Comparison of ENCODE assay signal across 21 cellular contexts in genomic region chr15:39645138-39645975, GRCh38.
DNase-seq lines count a peak whose midpoint lies in the region; ATAC-seq and TF ChIP-seq lines count a peak whose summit lies in the region.
"Had no signal": no experiment of that assay in that cellular context is flagged by ENCODE, and none has a peak within 500 bp of the region (broad histone marks: within the 10 kb centered on the region; RNA-seq: fewer than 3 reads in every experiment).

No MANE protein-coding gene starts in this region.

- H3K27ac Mint-ChIP-seq in T-helper 2 cell treated with Interferon-gamma antibody and Interleukin-4, amounts not matched to agents 5 μg/mL and 100 μg/mL, for 36 hours: no peak overlapping the region
- H3K27ac Mint-ChIP-seq: B cell; CD4-positive, CD25-positive, alpha-beta regulatory T cell had no signal

- TF ChIP-seq POLR2A in heart left ventricle (IDR thresholded peaks at IDR 0.05): no peak
- TF ChIP-seq POLR2A in GM18505 (IDR thresholded peaks at IDR 0.05; ENCODE audit: borderline replicate concordance, extremely low read depth, insufficient read depth, insufficient read length): no peak

- TF ChIP-seq CTCF in heart left ventricle (IDR thresholded peaks at IDR 0.05): no peak

- no peaks in the 10 kb centered on the region for H3K36me3 ChIP-seq in heart left ventricle
- no peaks in the 10 kb centered on the region for H3K36me3 ChIP-seq in aorta (ENCODE audit: control insufficient read depth in 1 of 2, insufficient read depth in 2 of 2, low read length in 1 of 2)

- intact Hi-C loops in heart left ventricle (cut with DNase I) (no loop called here), aorta (cut with DNase I) (no loop called here)

- H3K4me1 ChIP-seq in heart left ventricle (peaks cover 0 to 33% (median 14%) of the 10 kb centered on the region in 12 donors), aorta (ENCODE audit: control insufficient read depth in 1 of 2, insufficient read depth in 2 of 2, low read length in 2 of 2) (peaks cover 2 to 5% of the 10 kb centered on the region in 2 donors)
- H3K4me1 ChIP-seq: Caco-2 had no signal

- no peaks in the 10 kb centered on the region for H3K9me3 Mint-ChIP-seq in T-helper 2 cell treated with Interferon-gamma antibody and Interleukin-4, amounts not matched to agents 5 μg/mL and 100 μg/mL, for 36 hours
- H3K9me3 Mint-ChIP-seq: CD4-positive, CD25-positive, alpha-beta regulatory T cell had no signal

- ATAC-seq in heart left ventricle: peak; percentile 73 to 81 (median 76)
- ATAC-seq in aorta (ENCODE audit: low FRiP score): peak; percentile 29
- no peak for ATAC-seq in GM18505 (IDR thresholded peaks at IDR 0.05; ENCODE audit: unreplicated experiment)
- ATAC-seq: HCT116 had no signal

- DNase-seq in NCI-H2227 (lab: John Stamatoyannopoulos, UW; ENCODE audit: unreplicated experiment) (peak; percentile 11), NCI-H2227 treated with DMSO at 0.1 percent for 48 hours (lab: John Stamatoyannopoulos, UW) (no peak), heart left ventricle (peak; percentile 34 to 67 (median 43)), myocyte (ENCODE audit: low read depth) (peak; percentile 54), aorta (no peak), RKO (ENCODE audit: low spot score) (no peak)
- DNase-seq in T-helper 2 cell treated with Interferon-gamma antibody and Interleukin-4, amounts not matched to agents 5 μg/mL and 100 μg/mL, for 36 hours (ENCODE audit: low spot score): no peak
- DNase-seq: Caco-2; CD4-positive, CD25-positive, alpha-beta regulatory T cell; DMS153; EL; NCI-H1048; NCI-H1436 treated with DMSO at 0.1 percent for 48 hours; NCI-H2029 treated with DMSO at 0.1 percent for 48 hours; NCI-H524; SHP77 had no signal

- H3K36me3 Mint-ChIP-seq in T-helper 2 cell treated with Interferon-gamma antibody and Interleukin-4, amounts not matched to agents 5 μg/mL and 100 μg/mL, for 36 hours (ENCODE audit: low read depth): no peaks in the 10 kb centered on the region
- H3K36me3 Mint-ChIP-seq: CD4-positive, CD25-positive, alpha-beta regulatory T cell had no signal

- H3K9me3 ChIP-seq in heart left ventricle (no peaks in the 10 kb centered on the region), aorta (ENCODE audit: control insufficient read depth, low read length) (no peaks in the 10 kb centered on the region)
- H3K9me3 ChIP-seq: Caco-2 had no signal

- H3K27me3 ChIP-seq in heart left ventricle (no peaks in the 10 kb centered on the region), aorta (ENCODE audit: control insufficient read depth in 1 of 2, insufficient read depth in 2 of 2, low read length in 1 of 2) (no peaks in the 10 kb centered on the region)

- WGBS in heart left ventricle, 4 donors: 79 to 90% (median 80%) methylated on average over 10 to 20 of the region's 20 CpGs
- WGBS in aorta, 2 donors: 88 to 92% methylated on average over 19 to 20 of the region's 20 CpGs

- peaks cover 19% of the 10 kb centered on the region for H3K27me3 Mint-ChIP-seq in T-helper 2 cell treated with Interferon-gamma antibody and Interleukin-4, amounts not matched to agents 5 μg/mL and 100 μg/mL, for 36 hours (ENCODE audit: low read depth)

- H3K4me3 Mint-ChIP-seq in T-helper 2 cell treated with Interferon-gamma antibody and Interleukin-4, amounts not matched to agents 5 μg/mL and 100 μg/mL, for 36 hours: no peak overlapping the region
- H3K4me3 Mint-ChIP-seq: B cell; CD4-positive, CD25-positive, alpha-beta regulatory T cell had no signal

- H3K27ac ChIP-seq in heart left ventricle (peak overlapping the region in 5 of 12 donors; percentile 6 to 56 (median 49)), aorta (ENCODE audit: low read depth in 1 of 2, low read length in 2 of 2) (no peak overlapping the region)
- H3K27ac ChIP-seq: 22Rv1, KMS-11 had no signal

- no peak overlapping the region for H3K4me3 ChIP-seq in heart left ventricle
- no peak overlapping the region for H3K4me3 ChIP-seq in aorta (ENCODE audit: low read length in 2 of 2)

- peaks cover 21% of the 10 kb centered on the region for H3K4me1 Mint-ChIP-seq in T-helper 2 cell treated with Interferon-gamma antibody and Interleukin-4, amounts not matched to agents 5 μg/mL and 100 μg/mL, for 36 hours (ENCODE audit: low read depth)
- H3K4me1 Mint-ChIP-seq: B cell had no signal

Comparison
In these comparisons a context has a peak if more than half of its experiments do, and no peak if none do; other contexts are left out.
1. DNase-seq: peak in NCI-H2227 (single experiment), heart left ventricle (5 of 5) and myocyte (single experiment); none in NCI-H2227 treated with DMSO at 0.1 percent for 48 hours (single experiment), aorta (0 of 2), RKO (single experiment) and T-helper 2 cell treated with Interferon-gamma antibody and Interleukin-4, amounts not matched to agents 5 μg/mL and 100 μg/mL, for 36 hours (single experiment).